Comparison of ENCODE assay signal across 8 cellular contexts in the genomic region with DNA sequence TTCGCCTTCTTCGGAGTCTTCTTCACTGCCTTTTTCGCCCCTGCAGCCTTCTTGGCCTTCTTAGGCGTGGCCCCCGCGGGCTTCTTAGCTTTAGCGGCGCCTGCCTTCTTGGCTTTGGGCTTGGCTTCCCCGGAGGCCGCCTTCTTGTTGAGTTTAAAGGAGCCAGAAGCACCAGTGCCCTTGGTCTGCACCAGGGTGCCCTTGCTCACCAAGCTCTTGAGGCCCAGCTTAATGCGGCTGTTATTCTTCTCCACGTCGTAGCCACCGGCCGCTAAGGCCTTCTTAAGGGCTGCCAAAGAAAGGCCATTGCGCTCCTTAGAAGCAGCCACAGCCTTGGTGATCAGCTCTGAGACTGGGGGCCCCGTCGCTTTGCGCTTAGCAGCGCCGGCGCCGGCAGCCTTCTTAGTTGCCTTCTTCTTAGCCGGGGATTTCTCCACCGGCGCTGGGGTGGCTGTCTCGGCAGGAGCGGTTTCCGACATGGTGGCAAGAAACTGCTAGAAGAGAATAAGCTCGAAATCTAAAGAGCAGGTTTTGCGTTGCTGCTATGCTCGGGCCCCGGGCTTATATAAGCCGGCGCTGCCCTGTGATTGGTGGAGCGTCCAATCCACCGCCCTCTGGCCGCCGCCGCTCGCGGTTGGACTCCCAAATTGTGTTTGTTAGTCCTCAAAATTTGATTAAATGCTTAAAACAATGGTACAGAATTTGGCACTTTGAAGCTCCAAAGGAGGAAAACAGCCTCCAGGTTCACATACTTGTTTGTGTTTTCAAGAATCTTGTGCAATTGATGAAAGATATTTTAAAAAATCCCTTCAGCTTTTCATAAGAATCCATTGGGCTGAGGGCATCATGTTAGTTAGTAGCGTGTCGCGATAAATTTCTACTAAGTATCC. TPM values are rescaled to one million over a fixed set of nuclear protein-coding genes. Genes with fewer than 3 reads are reported as not detected.
DNase-seq lines count a peak whose midpoint lies in the region; ATAC-seq and TF ChIP-seq lines count a peak whose summit lies in the region.

No MANE protein-coding gene starts in this region.

- peaks cover 35% of the 10 kb centered on the region for H3K4me1 ChIP-seq in lower lobe of right lung

- POLR2A ChIA-PET in activated CD4-positive, alpha-beta T cell treated with anti-CD3 and anti-CD28 coated beads for 36 hours (lab: Charles Lee): interaction anchor here (0.6 to 11.8 kb wide), 22 partner anchors 9 to 1841 kb away, joined by 3 to 775 read pairs (median 6); a partner anchor contains a TSS

- H3K27me3 ChIP-seq in lower lobe of right lung (ENCODE audit: low read depth): peaks cover 25% of the 10 kb centered on the region

- no peaks in the 10 kb centered on the region for H3K36me3 ChIP-seq in lower lobe of right lung

- TF ChIP-seq CTCF in lower lobe of right lung (IDR thresholded peaks at IDR 0.05): no peak

- H3K27me3 Mint-ChIP-seq in activated CD4-positive, alpha-beta T cell treated with anti-CD3 and anti-CD28 coated beads for 36 hours: no peaks in the 10 kb centered on the region
- peaks cover 12% of the 10 kb centered on the region for H3K27me3 Mint-ChIP-seq in dendritic cell treated with granulocyte-macrophage colony-stimulating factor and Interleukin-4, amounts not matched to agents 40 ng/mL and 50 ng/mL, for 4 days

- peaks cover 53% of the 10 kb centered on the region for H3K4me1 Mint-ChIP-seq in activated CD4-positive, alpha-beta T cell treated with anti-CD3 and anti-CD28 coated beads for 36 hours
- H3K4me1 Mint-ChIP-seq in dendritic cell treated with granulocyte-macrophage colony-stimulating factor and Interleukin-4, amounts not matched to agents 40 ng/mL and 50 ng/mL, for 4 days (ENCODE audit: low read depth): peaks cover 47% of the 10 kb centered on the region

- intact Hi-C loops in activated CD4-positive, alpha-beta T cell treated with anti-CD3 and anti-CD28 coated beads for 36 hours (cut with DNase I, micrococcal nuclease): loop anchor here (1.0 to 10.0 kb wide), 6 partner anchors 26 to 1825 kb away; a partner anchor contains a TSS
- intact Hi-C loops in dendritic cell treated with granulocyte-macrophage colony-stimulating factor and Interleukin-4, amounts not matched to agents 40 ng/mL and 50 ng/mL, for 4 days (cut with micrococcal nuclease): no loop called here
- intact Hi-C loops in lower lobe of right lung (cut with DNase I): no loop called here

- H3K27ac ChIP-seq in lower lobe of right lung: peak overlapping the region; percentile 52

- H3K36me3 Mint-ChIP-seq in activated CD4-positive, alpha-beta T cell treated with anti-CD3 and anti-CD28 coated beads for 36 hours (ENCODE audit: low read depth): peaks cover 13% of the 10 kb centered on the region
- H3K36me3 Mint-ChIP-seq in dendritic cell treated with granulocyte-macrophage colony-stimulating factor and Interleukin-4, amounts not matched to agents 40 ng/mL and 50 ng/mL, for 4 days (ENCODE audit: low read depth): peaks cover 11% of the 10 kb centered on the region

- H3K4me3 Mint-ChIP-seq in activated CD4-positive, alpha-beta T cell treated with anti-CD3 and anti-CD28 coated beads for 36 hours: peak overlapping the region; percentile 94
- peak overlapping the region; percentile 72 for H3K4me3 Mint-ChIP-seq in dendritic cell treated with granulocyte-macrophage colony-stimulating factor and Interleukin-4, amounts not matched to agents 40 ng/mL and 50 ng/mL, for 4 days

- CTCF ChIA-PET in activated CD4-positive, alpha-beta T cell treated with anti-CD3 and anti-CD28 coated beads for 36 hours (lab: Charles Lee): interaction anchor here (0.6 to 5.3 kb wide), 10 partner anchors 13 to 1394 kb away, joined by 3 to 56 read pairs (median 4); a partner anchor contains a TSS

- peak overlapping the region; percentile 71 for H3K4me3 ChIP-seq in lower lobe of right lung

- H3K9me3 Mint-ChIP-seq in activated CD4-positive, alpha-beta T cell treated with anti-CD3 and anti-CD28 coated beads for 36 hours (ENCODE audit: low read depth): no peaks in the 10 kb centered on the region
- no peaks in the 10 kb centered on the region for H3K9me3 Mint-ChIP-seq in dendritic cell treated with granulocyte-macrophage colony-stimulating factor and Interleukin-4, amounts not matched to agents 40 ng/mL and 50 ng/mL, for 4 days

- peak overlapping the region; percentile 99 for H3K27ac Mint-ChIP-seq in activated CD4-positive, alpha-beta T cell treated with anti-CD3 and anti-CD28 coated beads for 36 hours
- peak overlapping the region; percentile 81 for H3K27ac Mint-ChIP-seq in dendritic cell treated with granulocyte-macrophage colony-stimulating factor and Interleukin-4, amounts not matched to agents 40 ng/mL and 50 ng/mL, for 4 days

- ATAC-seq in HG02588 (IDR thresholded peaks at IDR 0.05; ENCODE audit: unreplicated experiment) (peak; percentile 21), lower lobe of right lung (peak; percentile 50 to 59), HG03097 (IDR thresholded peaks at IDR 0.05; ENCODE audit: low FRiP score, unreplicated experiment) (no peak)
- ATAC-seq in activated CD4-positive, alpha-beta T cell treated with anti-CD3 and anti-CD28 coated beads for 36 hours: peak; percentile 39

- H3K9me3 ChIP-seq in lower lobe of right lung: no peaks in the 10 kb centered on the region

- DNase-seq in DMS153 (lab: John Stamatoyannopoulos, UW): peak; percentile 43
- peak; percentile 35 for DNase-seq in NCI-H2029 treated with DMSO at 0.1 percent for 48 hours (lab: John Stamatoyannopoulos, UW)
- DNase-seq in activated CD4-positive, alpha-beta T cell treated with anti-CD3 and anti-CD28 coated beads for 36 hours: peak; percentile 91
- DNase-seq in lower lobe of right lung: peak; percentile 82
- DNase-seq in stimulated activated CD8-positive, alpha-beta memory T cell treated with anti-CD3 and anti-CD28 coated beads, Interleukin-15, amount 100 ng/mL, for 48 hours (ENCODE audit: low read depth in 2 of 2): peak; percentile 78 to 79

RNA-seq across cellular contexts. Expression of a gene that starts 44.9 kb away (rescaled TPM):
- not detected for total RNA-seq in activated CD4-positive, alpha-beta T cell treated with anti-CD3 and anti-CD28 coated beads for 36 hours
- total RNA-seq in lower lobe of right lung: not detected

Comparison
In these comparisons a context has a peak if more than half of its experiments do, and no peak if none do; other contexts are left out.
1. DNase-seq: peak in every context shown above with its lines; median percentile 91 in activated CD4-positive, alpha-beta T cell treated with anti-CD3 and anti-CD28 coated beads for 36 hours; 82 in lower lobe of right lung; 78 in stimulated activated CD8-positive, alpha-beta memory T cell treated with anti-CD3 and anti-CD28 coated beads, Interleukin-15, amount 100 ng/mL, for 48 hours; 43 in DMS153; 35 in NCI-H2029 treated with DMSO at 0.1 percent for 48 hours.
2. intact Hi-C loops: an anchor here in activated CD4-positive, alpha-beta T cell treated with anti-CD3 and anti-CD28 coated beads for 36 hours (1.0 to 10.0 kb wide); none called in dendritic cell treated with granulocyte-macrophage colony-stimulating factor and Interleukin-4, amounts not matched to agents 40 ng/mL and 50 ng/mL, for 4 days and lower lobe of right lung.